Comparison of ENCODE assay signal across 10 cellular contexts in genomic region chr6:159375014-159375413, GRCh38.
"Had no signal": no experiment of that assay in that cellular context is flagged by ENCODE, and none has a peak within 500 bp of the region (broad histone marks: within the 10 kb centered on the region; RNA-seq: fewer than 3 reads in every experiment).

No MANE protein-coding gene starts in this region.

- H3K9ac ChIP-seq: GM23248 had no signal

- H3K27ac Mint-ChIP-seq: HFFc6 had no signal

- ATAC-seq: HCT116, K562 had no signal

- H3K36me3 ChIP-seq: HAP-1 had no signal

- H3K4me3 Mint-ChIP-seq: HFFc6 had no signal

- H3K4me1 ChIP-seq: HAP-1 had no signal

- FAIRE-seq: HTR-8/SVneo, K562 had no signal

- DNase-seq: GM23248, GOT3, H7, HFFc6, IMR-90, KG1 had no signal

- H3K9me3 ChIP-seq: HAP-1 had no signal

- H3K27ac ChIP-seq: GM23248 had no signal

- H3K4me3 ChIP-seq: GM23248, HAP-1, K562 had no signal

- H2AFZ ChIP-seq: GM23248 had no signal
